13 cellular contexts compared by ENCODE assay signal in genomic region chr22:37501176-37501609, GRCh38. TPM values are rescaled to one million over a fixed set of nuclear protein-coding genes. Genes with fewer than 3 reads are reported as not detected.
DNase-seq lines count a peak whose midpoint lies in the region; ATAC-seq and TF ChIP-seq lines count a peak whose summit lies in the region.
"Had no signal": no experiment of that assay in that cellular context is flagged by ENCODE, and none has a peak within 500 bp of the region (broad histone marks: within the 10 kb centered on the region; RNA-seq: fewer than 3 reads in every experiment).

No MANE protein-coding gene starts in this region.

- peaks cover 94% of the 10 kb centered on the region for H3K4me1 ChIP-seq in left ventricle myocardium inferior
- H3K4me1 ChIP-seq in foreskin keratinocyte = peaks cover 11% of the 10 kb centered on the region

- intact Hi-C loops in left ventricle myocardium inferior (cut with micrococcal nuclease) = no loop called here

- H3K27me3 Mint-ChIP-seq in osteocyte (ENCODE audit: unreplicated experiment) = no peaks in the 10 kb centered on the region
- H3K27me3 Mint-ChIP-seq: stimulated activated naive CD8-positive, alpha-beta T cell treated with anti-CD3 and anti-CD28 coated beads, Interleukin-15, amount 100 ng/mL, for 72 hours had no signal

- H3K27me3 ChIP-seq in left ventricle myocardium inferior (ENCODE audit: low read depth) (peaks cover 32% of the 10 kb centered on the region), foreskin keratinocyte (no peaks in the 10 kb centered on the region)
- H3K27me3 ChIP-seq: BLaER1 treated with 17β-estradiol and CSF1 and Interleukin-3, amounts not matched to agents 10 nM and 100 nM had no signal

- H3K9me3 ChIP-seq in left ventricle myocardium inferior (replicated peaks) = no peaks in the 10 kb centered on the region
- H3K9me3 ChIP-seq: BLaER1 treated with 17β-estradiol and CSF1 and Interleukin-3, amounts not matched to agents 10 nM and 100 nM had no signal

- peaks cover 24% of the 10 kb centered on the region for H3K36me3 ChIP-seq in left ventricle myocardium inferior
- H3K36me3 ChIP-seq: BLaER1 treated with 17β-estradiol and CSF1 and Interleukin-3, amounts not matched to agents 10 nM and 100 nM had no signal

- H3K36me3 Mint-ChIP-seq in osteocyte (ENCODE audit: unreplicated experiment) = peaks cover 10% of the 10 kb centered on the region
- H3K36me3 Mint-ChIP-seq: activated naive CD4-positive, alpha-beta T cell treated with anti-CD3 and anti-CD28 coated beads, Interleukin-2, amount 50 U/mL, for 72 hours; memory B cell had no signal

- peak overlapping the region; percentile 67 for H3K4me3 Mint-ChIP-seq in osteocyte (ENCODE audit: unreplicated experiment)
- H3K4me3 Mint-ChIP-seq: memory B cell; stimulated activated naive CD8-positive, alpha-beta T cell treated with anti-CD3 and anti-CD28 coated beads, Interleukin-15, amount 100 ng/mL, for 72 hours had no signal

- DNase-seq in COR-L47 (lab: John Stamatoyannopoulos, UW) (peak; percentile 20), left ventricle myocardium inferior (peak; percentile 77), osteocyte (ENCODE audit: extremely low spot score, unreplicated experiment) (no peak), GF-D8 (lab: John Stamatoyannopoulos, UW) (no peak), foreskin keratinocyte (no peak)
- DNase-seq: activated CD4-positive, alpha-beta T cell treated with anti-CD3 and anti-CD28 coated beads, Interleukin-2, amount 50 U/mL, for 4 hours; stimulated activated naive CD8-positive, alpha-beta T cell treated with anti-CD3 and anti-CD28 coated beads, Interleukin-15, amount 100 ng/mL, for 72 hours had no signal

- H3K9me3 Mint-ChIP-seq in osteocyte (ENCODE audit: unreplicated experiment) = no peaks in the 10 kb centered on the region
- H3K9me3 Mint-ChIP-seq: activated naive CD4-positive, alpha-beta T cell treated with anti-CD3 and anti-CD28 coated beads, Interleukin-2, amount 50 U/mL, for 72 hours; memory B cell; stimulated activated naive CD8-positive, alpha-beta T cell treated with anti-CD3 and anti-CD28 coated beads, Interleukin-15, amount 100 ng/mL, for 72 hours had no signal

- peaks cover 64% of the 10 kb centered on the region for H3K4me1 Mint-ChIP-seq in osteocyte (ENCODE audit: unreplicated experiment)

- ATAC-seq in GM19395 (IDR thresholded peaks at IDR 0.05; ENCODE audit: unreplicated experiment) = no peak
- no peak for ATAC-seq in foreskin keratinocyte
- ATAC-seq in HG03439 (IDR thresholded peaks at IDR 0.05; ENCODE audit: unreplicated experiment) = no peak
- ATAC-seq: activated naive CD4-positive, alpha-beta T cell treated with anti-CD3 and anti-CD28 coated beads, Interleukin-2, amount 50 U/mL, for 72 hours; stimulated activated naive CD8-positive, alpha-beta T cell treated with anti-CD3 and anti-CD28 coated beads, Interleukin-15, amount 100 ng/mL, for 72 hours had no signal

- TF ChIP-seq CTCF in VCaP (conservative IDR thresholded peaks at IDR 0.05) (no peak), left ventricle myocardium inferior (IDR thresholded peaks at IDR 0.05; ENCODE audit: borderline replicate concordance) (no peak), osteocyte (IDR thresholded peaks at IDR 0.05) (no peak), foreskin keratinocyte (conservative IDR thresholded peaks at IDR 0.05) (no peak)

- peak overlapping the region; percentile 32 for H3K4me3 ChIP-seq in left ventricle myocardium inferior
- H3K4me3 ChIP-seq: BLaER1 treated with 17β-estradiol and CSF1 and Interleukin-3, amounts not matched to agents 10 nM and 100 nM had no signal

- H3K27ac Mint-ChIP-seq in osteocyte (ENCODE audit: unreplicated experiment) = peak overlapping the region; percentile 91
- H3K27ac Mint-ChIP-seq: memory B cell had no signal

- H3K27ac ChIP-seq in VCaP (peak overlapping the region; percentile 92), left ventricle myocardium inferior (replicated peaks) (peak overlapping the region; percentile 90), foreskin keratinocyte (no peak overlapping the region)
- H3K27ac ChIP-seq: BLaER1 treated with 17β-estradiol and CSF1 and Interleukin-3, amounts not matched to agents 10 nM and 100 nM had no signal

RNA-seq across cellular contexts. Expression of gene MFNG, which starts 15.0 kb away (rescaled TPM):
- 11.8 TPM for total RNA-seq in left ventricle myocardium inferior
- total RNA-seq in osteocyte = 1.5 and 2.3 TPM in 2 replicates
- total RNA-seq in foreskin keratinocyte = 4.2 and 5.5 TPM in 2 replicates
- polyA plus RNA-seq in foreskin keratinocyte = 5.7 and 6.1 TPM in 2 replicates

RNA-seq across cellular contexts. Expression of gene CARD10, which starts 18.0 kb away (rescaled TPM):
- 9.0 TPM for total RNA-seq in left ventricle myocardium inferior
- total RNA-seq in osteocyte = 29.2 and 31.5 TPM in 2 replicates
- 116 and 130 TPM in 2 replicates for total RNA-seq in foreskin keratinocyte
- polyA plus RNA-seq in foreskin keratinocyte = 112 and 115 TPM in 2 replicates

RNA-seq across cellular contexts. Expression of gene CDC42EP1, which starts 59.1 kb away (rescaled TPM):
- 17.7 TPM for total RNA-seq in left ventricle myocardium inferior
- 282 and 283 TPM in 2 replicates for total RNA-seq in osteocyte
- 48.7 and 56.7 TPM in 2 replicates for total RNA-seq in foreskin keratinocyte
- 72.7 and 84.9 TPM in 2 replicates for polyA plus RNA-seq in foreskin keratinocyte

Comparison
In these comparisons a context has a peak if more than half of its experiments do, and no peak if none do; other contexts are left out.
1. DNase-seq: peak in COR-L47 (single experiment) and left ventricle myocardium inferior (single experiment); none in osteocyte (single experiment), GF-D8 (single experiment) and foreskin keratinocyte (0 of 2).